ENCODE assay signal across 12 cellular contexts in genomic region chr4:54783402-54784110, GRCh38.
DNase-seq lines count a peak whose midpoint lies in the region; ATAC-seq lines count a peak whose summit lies in the region.
"Had no signal": no experiment of that assay in that cellular context is flagged by ENCODE, and none has a peak within 500 bp of the region (broad histone marks: within the 10 kb centered on the region; RNA-seq: fewer than 3 reads in every experiment).

No MANE protein-coding gene starts in this region.

- H3K9me3 ChIP-seq in SJCRH30 (replicated peaks) (no peaks in the 10 kb centered on the region), skeletal muscle tissue (ENCODE audit: control insufficient read depth in 3 of 3, low read length in 3 of 3) (no peaks in the 10 kb centered on the region)

- H3K4me1 ChIP-seq in SJCRH30: peaks cover 12% of the 10 kb centered on the region
- peaks cover 9 to 11% (median 10%) of the 10 kb centered on the region in 3 donors for H3K4me1 ChIP-seq in skeletal muscle tissue (ENCODE audit: control insufficient read depth in 3 of 3, insufficient read depth in 3 of 3, low read length in 3 of 3)

- H3K36me3 ChIP-seq in SJCRH30 (no peaks in the 10 kb centered on the region), skeletal muscle tissue (ENCODE audit: control insufficient read depth in 3 of 3, insufficient read depth in 3 of 3, low read length in 3 of 3) (no peaks in the 10 kb centered on the region)

- no peak overlapping the region for H3K9ac ChIP-seq in skeletal muscle tissue (ENCODE audit: low read depth in 1 of 3, low read length in 3 of 3)

- no peak overlapping the region for H3K27ac Mint-ChIP-seq in activated naive CD4-positive, alpha-beta T cell treated with anti-CD3 and anti-CD28 coated beads, Interleukin-2, amount 50 U/mL, for 72 hours
- H3K27ac Mint-ChIP-seq: activated CD4-positive, alpha-beta T cell treated with anti-CD3 and anti-CD28 coated beads, Interleukin-2, amount 10 ng/mL, durations not matched to agents 24 days and 14 days; activated T-helper 2 cell treated with anti-CD3 and anti-CD28 coated beads, Interferon-gamma antibody, Interleukin-2, Interleukin-4, amounts not matched to agents 10 μg/mL and 5 μg/mL and 100 μg/mL, durations not matched to agents 14 hours and 24 hours and 36 hours had no signal

- H3K27ac ChIP-seq in SJCRH30: peak overlapping the region; percentile 76
- peak overlapping the region; percentile 62 for H3K27ac ChIP-seq in skeletal muscle tissue (ENCODE audit: low read depth, low read length)

- H3K27me3 ChIP-seq in SJCRH30 (no peaks in the 10 kb centered on the region; the same call in 1 of the 2 replicates), skeletal muscle tissue (ENCODE audit: control insufficient read depth in 3 of 3, insufficient read depth in 3 of 3, low read length in 3 of 3) (no peaks in the 10 kb centered on the region)

- H3K9me3 Mint-ChIP-seq in activated naive CD4-positive, alpha-beta T cell treated with anti-CD3 and anti-CD28 coated beads, Interleukin-2, amount 50 U/mL, for 72 hours: no peaks in the 10 kb centered on the region
- H3K9me3 Mint-ChIP-seq: activated T-helper 2 cell treated with anti-CD3 and anti-CD28 coated beads, Interferon-gamma antibody, Interleukin-2, Interleukin-4, amounts not matched to agents 10 μg/mL and 5 μg/mL and 100 μg/mL, durations not matched to agents 14 hours and 24 hours and 36 hours; naive B cell had no signal

- H3K4me3 ChIP-seq in SJCRH30 (no peak overlapping the region), skeletal muscle tissue (ENCODE audit: low read length in 3 of 3) (no peak overlapping the region)

- peak in 1 of 2 experiments; percentile 11 for DNase-seq in SJCRH30
- DNase-seq in left ventricle myocardium superior: no peak
- DNase-seq in NCI-H226: no peak
- DNase-seq in NCI-H2171 (lab: John Stamatoyannopoulos, UW): no peak
- no peak for DNase-seq in activated naive CD4-positive, alpha-beta T cell treated with anti-CD3 and anti-CD28 coated beads, Interleukin-2, amount 50 U/mL, for 72 hours (ENCODE audit: low spot score in 2 of 2)
- DNase-seq: activated CD4-positive, alpha-beta T cell treated with anti-CD3 and anti-CD28 coated beads, Interleukin-2, amount 10 ng/mL, durations not matched to agents 24 days and 14 days; naive B cell; NCI-H1105 treated with DMSO at 0.1 percent for 48 hours had no signal

- H3K36me3 Mint-ChIP-seq in activated naive CD4-positive, alpha-beta T cell treated with anti-CD3 and anti-CD28 coated beads, Interleukin-2, amount 50 U/mL, for 72 hours: no peaks in the 10 kb centered on the region
- H3K36me3 Mint-ChIP-seq: naive B cell had no signal

- peak; percentile 61 for ATAC-seq in GM18907 (IDR thresholded peaks at IDR 0.05; ENCODE audit: unreplicated experiment)
- peak; percentile 2 for ATAC-seq in left ventricle myocardium superior
- ATAC-seq in GM19023 (IDR thresholded peaks at IDR 0.05; ENCODE audit: unreplicated experiment): no peak
- ATAC-seq in activated naive CD4-positive, alpha-beta T cell treated with anti-CD3 and anti-CD28 coated beads, Interleukin-2, amount 50 U/mL, for 72 hours: no peak

- intact Hi-C loops in left ventricle myocardium superior (cut with micrococcal nuclease): no loop called here

Comparison
In these comparisons a context has a peak if more than half of its experiments do, and no peak if none do; other contexts are left out.
1. ATAC-seq: peak in GM18907 (single experiment) and left ventricle myocardium superior (single experiment); none in GM19023 (single experiment) and activated naive CD4-positive, alpha-beta T cell treated with anti-CD3 and anti-CD28 coated beads, Interleukin-2, amount 50 U/mL, for 72 hours (0 of 2).